29 cellular contexts compared by ENCODE assay signal in the genomic region with DNA sequence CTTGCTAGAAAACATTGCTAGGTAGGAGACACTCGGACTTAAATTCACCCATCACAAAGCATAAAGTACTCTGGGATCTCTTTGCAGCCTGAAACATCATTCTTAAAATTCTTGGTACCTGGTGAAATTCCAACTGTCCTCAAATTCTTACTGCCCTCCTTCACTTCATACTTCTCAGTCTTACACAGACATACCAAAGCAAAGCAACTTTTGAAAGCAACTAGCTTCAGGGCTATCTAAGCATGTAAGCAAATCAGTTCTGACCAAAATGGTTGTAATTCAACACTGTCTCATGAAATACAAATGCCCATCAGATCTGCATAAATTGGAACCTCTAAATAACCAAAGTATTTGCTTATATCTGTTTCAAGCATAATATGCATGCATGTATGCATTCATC.
"Had no signal": no experiment of that assay in that cellular context is flagged by ENCODE, and none has a peak within 500 bp of the region (broad histone marks: within the 10 kb centered on the region; RNA-seq: fewer than 3 reads in every experiment).

No MANE protein-coding gene starts in this region.

- ATAC-seq: activated CD4-positive, CD25-positive, alpha-beta regulatory T cell treated with anti-CD3 and anti-CD28 coated beads, Interleukin-2, amount 50 U/mL, for 24 hours; activated CD8-positive, alpha-beta T cell treated with anti-CD3 and anti-CD28 coated beads for 36 hours; activated T-cell treated with anti-CD3 and anti-CD28 coated beads, Interleukin-2, amount 50 U/mL, for 4 hours; activated T-helper 17 cell treated with anti-CD3 and anti-CD28 coated beads, Interleukin-2, amount 50 U/mL, for 72 hours had no signal

- H3K27me3 ChIP-seq: adrenal gland, breast epithelium, cardiac muscle cell, colonic mucosa, esophagus squamous epithelium had no signal

- H3K9me3 ChIP-seq: adrenal gland, breast epithelium, colonic mucosa, esophagus squamous epithelium had no signal

- DNase-seq: activated B cell treated with CpG ODN at 0.5 μM for 24 hours; activated CD4-positive, alpha-beta T cell treated with anti-CD3 and anti-CD28 coated beads for 48 hours; activated CD4-positive, alpha-beta T cell treated with anti-CD3 and anti-CD28 coated beads, Interleukin-2, amount 50 U/mL, for 1 hour; activated CD4-positive, alpha-beta T cell treated with anti-CD3 and anti-CD28 coated beads, Interleukin-2, amount 50 U/mL, for 48 hours; activated CD8-positive, alpha-beta memory T cell treated with anti-CD3 and anti-CD28 coated beads for 24 hours; activated CD8-positive, alpha-beta T cell treated with anti-CD3 and anti-CD28 coated beads for 36 hours; activated effector memory CD4-positive, alpha-beta T cell treated with Interleukin-2 at 50 U/mL for 16 hours; activated gamma-delta T cell treated with Interleukin-2 at 50 U/mL for 16 hours; activated naive CD4-positive, alpha-beta T cell treated with anti-CD3 and anti-CD28 coated beads, Interleukin-2, amount 50 U/mL, for 16 hours; activated naive CD4-positive, alpha-beta T cell treated with Interleukin-2 at 50 U/mL for 16 hours; activated T-cell treated with anti-CD3 and anti-CD28 coated beads, Interleukin-2, amount 50 U/mL, for 4 hours; adrenal gland; amygdala; aorta; central memory CD4-positive, alpha-beta T cell; cerebellar nuclear complex; colonic mucosa; effector CD8-positive, alpha-beta T cell; esophagus squamous epithelium; foreskin fibroblast; head of caudate nucleus; T-cell; T-helper 9 cell; WERI-Rb-1 had no signal

- H3K4me3 ChIP-seq: adrenal gland, breast epithelium, cardiac muscle cell, colonic mucosa, esophagus squamous epithelium had no signal

- H3K36me3 ChIP-seq: adrenal gland, breast epithelium, cardiac muscle cell, colonic mucosa, esophagus squamous epithelium, WERI-Rb-1 had no signal

- H3K27ac ChIP-seq: adrenal gland, breast epithelium, cardiac muscle cell, colonic mucosa, epithelial cell of prostate, esophagus squamous epithelium, WERI-Rb-1 had no signal

- H3K4me1 ChIP-seq: adrenal gland, breast epithelium, colonic mucosa, esophagus squamous epithelium had no signal
